In the genomic region with DNA sequence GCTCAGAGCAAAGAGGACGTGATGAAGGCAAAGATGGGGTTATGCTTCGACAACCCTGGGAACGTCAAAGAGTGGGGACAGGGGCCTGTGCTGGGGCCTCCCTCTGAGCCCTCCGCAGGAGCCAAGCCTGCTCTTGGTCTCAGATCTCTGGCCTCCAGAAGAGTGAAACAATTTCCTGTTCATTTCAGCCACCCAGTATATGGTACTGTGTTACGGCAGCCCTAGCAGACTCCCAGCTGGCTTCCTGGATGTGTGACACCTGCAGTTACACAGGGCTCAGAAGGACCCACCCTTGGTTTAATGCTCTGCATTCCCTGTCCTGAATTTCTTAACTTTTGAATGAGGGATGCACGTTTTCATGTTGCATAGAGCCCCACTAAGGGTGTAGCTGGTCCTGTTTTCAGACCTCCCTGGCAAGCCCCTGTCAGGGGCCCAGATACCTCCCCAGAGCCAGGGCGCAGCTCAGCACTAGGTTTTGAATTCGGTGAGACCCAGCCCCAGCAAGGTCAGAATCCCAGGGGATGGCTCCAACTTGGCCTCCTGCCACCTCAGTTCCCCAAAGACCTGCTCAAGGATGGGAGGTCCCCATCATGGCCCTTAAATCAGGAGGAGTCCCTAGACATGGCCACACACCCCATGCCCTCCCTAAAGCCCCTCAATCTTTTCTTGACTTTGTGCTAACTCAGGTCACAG, we compare ENCODE assay signal across 1 cellular context.
TF ChIP-seq lines count a peak whose summit lies in the region.

No MANE protein-coding gene starts in this region.

TF ChIP-seq in GM12878, 131 proteins besides CTCF, POLR2A, EP300 and RAD21:
- TF ChIP-seq SIN3A (IDR thresholded peaks at IDR 0.05; ENCODE audit: low read depth, low read length) (no peak), CBX3 (IDR thresholded peaks at IDR 0.05; ENCODE audit: borderline replicate concordance, low read depth) (no peak), E2F4 (IDR thresholded peaks at IDR 0.05; ENCODE audit: low read depth, low read length) (no peak), CHD2 (IDR thresholded peaks at IDR 0.05; ENCODE audit: borderline replicate concordance, low read depth, low read length) (no peak), PAX5 (IDR thresholded peaks at IDR 0.05; ENCODE audit: borderline replicate concordance, low read depth, low read length) (no peak), RELA (IDR thresholded peaks at IDR 0.05; ENCODE audit: borderline replicate concordance, partially characterized antibody) (no peak), FOS (IDR thresholded peaks at IDR 0.05; ENCODE audit: borderline replicate concordance, extremely low read depth, insufficient read length) (no peak), RCOR1 (conservative IDR thresholded peaks at IDR 0.05; ENCODE audit: low read depth, low read length) (no peak), TAF1 (IDR thresholded peaks at IDR 0.05; ENCODE audit: borderline replicate concordance, low read depth, low read length) (no peak), E4F1 (IDR thresholded peaks at IDR 0.05; ENCODE audit: borderline replicate concordance, partially characterized antibody) (no peak), BCL11A (IDR thresholded peaks at IDR 0.05; ENCODE audit: low read depth, low read length) (no peak)
- TF ChIP-seq, protein P1, sequence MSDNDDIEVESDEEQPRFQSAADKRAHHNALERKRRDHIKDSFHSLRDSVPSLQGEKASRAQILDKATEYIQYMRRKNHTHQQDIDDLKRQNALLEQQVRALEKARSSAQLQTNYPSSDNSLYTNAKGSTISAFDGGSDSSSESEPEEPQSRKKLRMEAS (IDR thresholded peaks at IDR 0.05; ENCODE audit: low read depth, low read length), result no peak
- TF ChIP-seq, protein P2, sequence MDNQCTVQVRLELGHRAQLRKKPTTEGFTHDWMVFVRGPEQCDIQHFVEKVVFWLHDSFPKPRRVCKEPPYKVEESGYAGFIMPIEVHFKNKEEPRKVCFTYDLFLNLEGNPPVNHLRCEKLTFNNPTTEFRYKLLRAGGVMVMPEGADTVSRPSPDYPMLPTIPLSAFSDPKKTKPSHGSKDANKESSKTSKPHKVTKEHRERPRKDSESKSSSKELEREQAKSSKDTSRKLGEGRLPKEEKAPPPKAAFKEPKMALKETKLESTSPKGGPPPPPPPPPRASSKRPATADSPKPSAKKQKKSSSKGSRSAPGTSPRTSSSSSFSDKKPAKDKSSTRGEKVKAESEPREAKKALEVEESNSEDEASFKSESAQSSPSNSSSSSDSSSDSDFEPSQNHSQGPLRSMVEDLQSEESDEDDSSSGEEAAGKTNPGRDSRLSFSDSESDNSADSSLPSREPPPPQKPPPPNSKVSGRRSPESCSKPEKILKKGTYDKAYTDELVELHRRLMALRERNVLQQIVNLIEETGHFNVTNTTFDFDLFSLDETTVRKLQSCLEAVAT (IDR thresholded peaks at IDR 0.05), result no peak
- TF ChIP-seq, protein P3, sequence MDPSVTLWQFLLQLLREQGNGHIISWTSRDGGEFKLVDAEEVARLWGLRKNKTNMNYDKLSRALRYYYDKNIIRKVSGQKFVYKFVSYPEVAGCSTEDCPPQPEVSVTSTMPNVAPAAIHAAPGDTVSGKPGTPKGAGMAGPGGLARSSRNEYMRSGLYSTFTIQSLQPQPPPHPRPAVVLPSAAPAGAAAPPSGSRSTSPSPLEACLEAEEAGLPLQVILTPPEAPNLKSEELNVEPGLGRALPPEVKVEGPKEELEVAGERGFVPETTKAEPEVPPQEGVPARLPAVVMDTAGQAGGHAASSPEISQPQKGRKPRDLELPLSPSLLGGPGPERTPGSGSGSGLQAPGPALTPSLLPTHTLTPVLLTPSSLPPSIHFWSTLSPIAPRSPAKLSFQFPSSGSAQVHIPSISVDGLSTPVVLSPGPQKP (IDR thresholded peaks at IDR 0.05; ENCODE audit: low read depth, low read length), result no peak
- TF ChIP-seq, protein P4, sequence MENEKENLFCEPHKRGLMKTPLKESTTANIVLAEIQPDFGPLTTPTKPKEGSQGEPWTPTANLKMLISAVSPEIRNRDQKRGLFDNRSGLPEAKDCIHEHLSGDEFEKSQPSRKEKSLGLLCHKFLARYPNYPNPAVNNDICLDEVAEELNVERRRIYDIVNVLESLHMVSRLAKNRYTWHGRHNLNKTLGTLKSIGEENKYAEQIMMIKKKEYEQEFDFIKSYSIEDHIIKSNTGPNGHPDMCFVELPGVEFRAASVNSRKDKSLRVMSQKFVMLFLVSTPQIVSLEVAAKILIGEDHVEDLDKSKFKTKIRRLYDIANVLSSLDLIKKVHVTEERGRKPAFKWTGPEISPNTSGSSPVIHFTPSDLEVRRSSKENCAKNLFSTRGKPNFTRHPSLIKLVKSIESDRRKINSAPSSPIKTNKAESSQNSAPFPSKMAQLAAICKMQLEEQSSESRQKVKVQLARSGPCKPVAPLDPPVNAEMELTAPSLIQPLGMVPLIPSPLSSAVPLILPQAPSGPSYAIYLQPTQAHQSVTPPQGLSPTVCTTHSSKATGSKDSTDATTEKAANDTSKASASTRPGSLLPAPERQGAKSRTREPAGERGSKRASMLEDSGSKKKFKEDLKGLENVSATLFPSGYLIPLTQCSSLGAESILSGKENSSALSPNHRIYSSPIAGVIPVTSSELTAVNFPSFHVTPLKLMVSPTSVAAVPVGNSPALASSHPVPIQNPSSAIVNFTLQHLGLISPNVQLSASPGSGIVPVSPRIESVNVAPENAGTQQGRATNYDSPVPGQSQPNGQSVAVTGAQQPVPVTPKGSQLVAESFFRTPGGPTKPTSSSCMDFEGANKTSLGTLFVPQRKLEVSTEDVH (IDR thresholded peaks at IDR 0.05; ENCODE audit: low read depth, partially characterized antibody), result no peak
